In genomic region chr13:45441633-45442032, GRCh38 we compare ENCODE assay signal across 1 cellular context.
TF ChIP-seq lines count a peak whose summit lies in the region.

No MANE protein-coding gene starts in this region.

TF ChIP-seq in IMR-90, 13 proteins besides CTCF, POLR2A, EP300 and RAD21:
- TF ChIP-seq USF2 (IDR thresholded peaks at IDR 0.05; ENCODE audit: low read depth, low read length), result no peak
- no peak for TF ChIP-seq NFE2L2 (IDR thresholded peaks at IDR 0.05; ENCODE audit: low read depth, low read length)
- TF ChIP-seq RCOR1 (IDR thresholded peaks at IDR 0.05; ENCODE audit: insufficient replicate concordance, low read length), result no peak
- no peak for TF ChIP-seq RFX5 (IDR thresholded peaks at IDR 0.05; ENCODE audit: low read depth, low read length)
- no peak for TF ChIP-seq MXI1 (IDR thresholded peaks at IDR 0.05; ENCODE audit: borderline replicate concordance, low read depth, low read length)
- no peak for TF ChIP-seq MAFK (IDR thresholded peaks at IDR 0.05; ENCODE audit: low read depth, low read length)
- no peak for TF ChIP-seq CEBPB (IDR thresholded peaks at IDR 0.05; ENCODE audit: low read depth, low read length)
- TF ChIP-seq BHLHE40 (IDR thresholded peaks at IDR 0.05; ENCODE audit: low read depth, low read length), result no peak
- TF ChIP-seq FOS (IDR thresholded peaks at IDR 0.05; ENCODE audit: low read depth, low read length), result no peak
- no peak for TF ChIP-seq ELK1 (IDR thresholded peaks at IDR 0.05; ENCODE audit: borderline replicate concordance, low read depth, low read length)
- TF ChIP-seq SMC3 (IDR thresholded peaks at IDR 0.05; ENCODE audit: low read depth, low read length), result no peak
- no peak for TF ChIP-seq CHD1 (IDR thresholded peaks at IDR 0.05; ENCODE audit: low read depth, low read length)
- no peak for TF ChIP-seq MAZ (IDR thresholded peaks at IDR 0.05; ENCODE audit: borderline replicate concordance, low read depth, low read length)
